In genomic region chr19:8478605-8479004, GRCh38 we compare ENCODE assay signal across 18 cellular contexts. TPM values are rescaled to one million over a fixed set of nuclear protein-coding genes. Genes with fewer than 3 reads are reported as not detected.
A peak's percentile ranks its signal among the peaks of the same experiment; 100 is the strongest.
DNase-seq lines count a peak whose midpoint lies in the region; ATAC-seq and TF ChIP-seq lines count a peak whose summit lies in the region.
"Had no signal": no experiment of that assay in that cellular context is flagged by ENCODE, and none has a peak within 500 bp of the region (broad histone marks: within the 10 kb centered on the region; RNA-seq: fewer than 3 reads in every experiment).

No MANE protein-coding gene starts in this region.

- no peak overlapping the region for H3K4me3 ChIP-seq in gastroesophageal sphincter
- no peak overlapping the region for H3K4me3 ChIP-seq in thymus (ENCODE audit: low read length)
- no peak overlapping the region for H3K4me3 ChIP-seq in SJCRH30
- H3K4me3 ChIP-seq: heart right ventricle, spleen, vagina had no signal

- H3K9me3 Mint-ChIP-seq in activated naive CD4-positive, alpha-beta T cell treated with anti-CD3 and anti-CD28 coated beads, Interleukin-2, amount 50 U/mL, for 24 hours, result no peaks in the 10 kb centered on the region
- H3K9me3 Mint-ChIP-seq in activated B cell treated with CpG ODN at 0.5 μM for 24 hours (no peaks in the 10 kb centered on the region), endothelial cell (ENCODE audit: unreplicated experiment) (no peaks in the 10 kb centered on the region)
- H3K9me3 Mint-ChIP-seq: nephron had no signal

- TF ChIP-seq POLR2A in gastroesophageal sphincter (IDR thresholded peaks at IDR 0.05), result no peak

- no peaks in the 10 kb centered on the region for H3K9me3 ChIP-seq in gastroesophageal sphincter
- H3K9me3 ChIP-seq in thymus (ENCODE audit: control insufficient read depth), result no peaks in the 10 kb centered on the region
- H3K9me3 ChIP-seq in SJCRH30 (replicated peaks), result no peaks in the 10 kb centered on the region
- H3K9me3 ChIP-seq: heart right ventricle, spleen, vagina had no signal

- no peak for DNase-seq in activated naive CD4-positive, alpha-beta T cell treated with anti-CD3 and anti-CD28 coated beads, Interleukin-2, amount 50 U/mL, for 16 hours
- DNase-seq in activated B cell treated with CpG ODN at 0.5 μM for 24 hours (no peak), SJCRH30 (no peak), HuH-7.5 (ENCODE audit: low spot score) (no peak), endothelial cell (ENCODE audit: low spot score) (no peak)
- DNase-seq: Calu3, heart right ventricle, NCI-H2171, NCI-H774, spleen had no signal

- peak overlapping the region; percentile 71 for H3K27ac Mint-ChIP-seq in activated naive CD4-positive, alpha-beta T cell treated with anti-CD3 and anti-CD28 coated beads, Interleukin-2, amount 50 U/mL, for 24 hours
- H3K27ac Mint-ChIP-seq in activated B cell treated with CpG ODN at 0.5 μM for 24 hours (peak overlapping the region; percentile 32), endothelial cell (ENCODE audit: unreplicated experiment) (no peak overlapping the region)

- peaks cover 11% of the 10 kb centered on the region for H3K36me3 Mint-ChIP-seq in activated naive CD4-positive, alpha-beta T cell treated with anti-CD3 and anti-CD28 coated beads, Interleukin-2, amount 50 U/mL, for 24 hours
- H3K36me3 Mint-ChIP-seq in activated B cell treated with CpG ODN at 0.5 μM for 24 hours (ENCODE audit: low read depth) (peaks cover 82% of the 10 kb centered on the region), endothelial cell (ENCODE audit: low read depth, unreplicated experiment) (peaks cover 58% of the 10 kb centered on the region)

- ATAC-seq in activated B cell treated with CpG ODN at 0.5 μM for 24 hours (ENCODE audit: low read depth), result no peak
- no peak for ATAC-seq in gastroesophageal sphincter
- ATAC-seq: heart right ventricle had no signal

- no peak for TF ChIP-seq CTCF in activated B cell treated with CpG ODN at 0.5 μM for 24 hours (IDR thresholded peaks at IDR 0.05)
- TF ChIP-seq CTCF in gastroesophageal sphincter (IDR thresholded peaks at IDR 0.05), result no peak
- no peak for TF ChIP-seq CTCF in endothelial cell (IDR thresholded peaks at IDR 0.05; ENCODE audit: unreplicated experiment)

- TF ChIP-seq EP300 in gastroesophageal sphincter (IDR thresholded peaks at IDR 0.05), result no peak

- CTCF ChIA-PET in activated B cell treated with CpG ODN at 0.5 μM for 24 hours (lab: Charles Lee), result no interaction called here

- POLR2A ChIA-PET in activated B cell treated with CpG ODN at 0.5 μM for 24 hours (lab: Charles Lee), result no interaction called here

- H3K36me3 ChIP-seq in gastroesophageal sphincter, result peaks cover 4 to 86% of the 10 kb centered on the region in 2 donors
- peaks cover 73% of the 10 kb centered on the region for H3K36me3 ChIP-seq in thymus (ENCODE audit: control insufficient read depth, insufficient read depth)
- H3K36me3 ChIP-seq in SJCRH30, result peaks cover 57% of the 10 kb centered on the region

- peak overlapping the region in 3 of 4 donors; percentile 3 to 34 (median 9) for H3K27ac ChIP-seq in gastroesophageal sphincter
- peak overlapping the region; percentile 77 for H3K27ac ChIP-seq in thymus (ENCODE audit: low read depth)
- no peak overlapping the region for H3K27ac ChIP-seq in SJCRH30
- H3K27ac ChIP-seq: vagina had no signal

- H3K4me1 ChIP-seq in gastroesophageal sphincter, result peaks cover 0 to 59% (median 11%) of the 10 kb centered on the region in 3 donors
- peaks cover 56% of the 10 kb centered on the region for H3K4me1 ChIP-seq in thymus (ENCODE audit: control insufficient read depth, insufficient read depth, low read length)
- H3K4me1 ChIP-seq in SJCRH30, result no peaks in the 10 kb centered on the region

- intact Hi-C loops in activated B cell treated with CpG ODN at 0.5 μM for 24 hours (cut with micrococcal nuclease), result no loop called here

- no peaks in the 10 kb centered on the region for H3K27me3 ChIP-seq in gastroesophageal sphincter
- H3K27me3 ChIP-seq in thymus (ENCODE audit: control insufficient read depth, insufficient read depth), result no peaks in the 10 kb centered on the region
- no peaks in the 10 kb centered on the region for H3K27me3 ChIP-seq in SJCRH30
- H3K27me3 ChIP-seq: heart right ventricle, spleen, vagina had no signal

- H3K27me3 Mint-ChIP-seq in activated naive CD4-positive, alpha-beta T cell treated with anti-CD3 and anti-CD28 coated beads, Interleukin-2, amount 50 U/mL, for 24 hours, result no peaks in the 10 kb centered on the region
- H3K27me3 Mint-ChIP-seq in activated B cell treated with CpG ODN at 0.5 μM for 24 hours (no peaks in the 10 kb centered on the region), endothelial cell (ENCODE audit: unreplicated experiment) (peaks cover 13% of the 10 kb centered on the region)

- H3K4me1 Mint-ChIP-seq in activated naive CD4-positive, alpha-beta T cell treated with anti-CD3 and anti-CD28 coated beads, Interleukin-2, amount 50 U/mL, for 24 hours, result peaks cover 68% of the 10 kb centered on the region
- peaks cover 38% of the 10 kb centered on the region for H3K4me1 Mint-ChIP-seq in activated B cell treated with CpG ODN at 0.5 μM for 24 hours
- H3K4me1 Mint-ChIP-seq in endothelial cell (ENCODE audit: unreplicated experiment), result no peaks in the 10 kb centered on the region
- H3K4me1 Mint-ChIP-seq: nephron had no signal

- 21 to 63% methylated on average over 2 to 3 of the region's 3 CpGs for WGBS in gastroesophageal sphincter (ENCODE audit: low coverage in 1 of 2), 2 donors
- WGBS in thymus, result 69% methylated on average over 3 of the region's 3 CpGs

- H3K4me3 Mint-ChIP-seq in activated naive CD4-positive, alpha-beta T cell treated with anti-CD3 and anti-CD28 coated beads, Interleukin-2, amount 50 U/mL, for 24 hours, result no peak overlapping the region
- H3K4me3 Mint-ChIP-seq in activated B cell treated with CpG ODN at 0.5 μM for 24 hours (no peak overlapping the region), endothelial cell (ENCODE audit: unreplicated experiment) (no peak overlapping the region)
- H3K4me3 Mint-ChIP-seq: nephron had no signal

RNA-seq across cellular contexts. Expression of gene PRAM1, which starts 23.8 kb away (rescaled TPM):
- total RNA-seq in activated B cell treated with CpG ODN at 0.5 μM for 24 hours (0.29 and 0.49 TPM in 2 replicates), gastroesophageal sphincter (1 to 10 TPM in 1 of 4 donors, under 1 TPM in 3; 0.23 to 1.2 (median 0.45) TPM), endothelial cell (ENCODE audit: unreplicated experiment) (not detected)
- 7.5 TPM for polyA plus RNA-seq in thymus
- not detected in 2 replicates for total RNA-seq in SJCRH30 (2014; rRNA removed; shearing (Covaris generic))
- total RNA-seq: Calu3, lung microvascular endothelial cell, pulmonary artery endothelial cell, SK-MEL-5 had no signal

RNA-seq across cellular contexts. Expression of gene HNRNPM, which starts 33.8 kb away (rescaled TPM):
- total RNA-seq in activated B cell treated with CpG ODN at 0.5 μM for 24 hours (282 and 287 TPM in 2 replicates), gastroesophageal sphincter (100 to 1,000 TPM in 2 of 4 donors, 10 to 100 TPM in 2; 75.1 to 120 (median 101) TPM), endothelial cell (ENCODE audit: unreplicated experiment) (223 TPM)
- polyA plus RNA-seq in thymus, result 123 TPM
- 191 and 195 TPM in 2 replicates for total RNA-seq in SJCRH30 (2014; rRNA removed; shearing (Covaris generic))

RNA-seq across cellular contexts. Expression of gene ZNF414, which starts 35.4 kb away (rescaled TPM):
- total RNA-seq in activated B cell treated with CpG ODN at 0.5 μM for 24 hours, result 28.6 and 32.8 TPM in 2 replicates
- 10 to 100 TPM in 2 of 4 donors, 1 to 10 TPM in 2; 3.6 to 18.9 (median 10.3) TPM for total RNA-seq in gastroesophageal sphincter
- polyA plus RNA-seq in thymus, result 27.6 TPM
- 3.1 and 4.7 TPM in 2 replicates for total RNA-seq in SJCRH30 (2014; rRNA removed; shearing (Covaris generic))
- total RNA-seq in endothelial cell (ENCODE audit: unreplicated experiment), result 22.9 TPM
